In the genomic region with DNA sequence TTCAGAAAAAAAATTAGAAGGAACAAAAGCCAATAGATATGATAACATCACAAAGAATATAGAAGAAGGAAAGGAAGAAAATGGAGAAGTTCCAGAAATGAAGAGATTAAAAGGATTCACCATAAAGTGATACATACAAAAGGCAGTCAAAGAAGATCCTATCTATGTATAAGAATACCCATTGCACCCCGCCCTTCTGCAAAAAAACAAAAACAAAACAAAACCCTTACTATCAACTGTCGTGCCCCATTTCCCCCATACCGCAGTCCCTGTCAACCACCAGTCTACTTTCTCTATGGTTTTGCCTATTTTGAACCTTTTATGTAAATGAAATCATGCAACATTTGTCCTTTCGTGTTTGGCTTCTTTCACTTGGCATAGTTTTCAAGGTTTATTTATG, we compare ENCODE assay signal across 3 cellular contexts.
"Had no signal": no experiment of that assay in that cellular context is flagged by ENCODE, and none has a peak within 500 bp of the region (broad histone marks: within the 10 kb centered on the region; RNA-seq: fewer than 3 reads in every experiment).

No MANE protein-coding gene starts in this region.

- ATAC-seq: GM12878 had no signal

- DNase-seq: GDM1, GF-D8 had no signal

- H3K4me3 ChIP-seq: GM12878 had no signal
